ENCODE assay signal across 1 cellular context in the genomic region with DNA sequence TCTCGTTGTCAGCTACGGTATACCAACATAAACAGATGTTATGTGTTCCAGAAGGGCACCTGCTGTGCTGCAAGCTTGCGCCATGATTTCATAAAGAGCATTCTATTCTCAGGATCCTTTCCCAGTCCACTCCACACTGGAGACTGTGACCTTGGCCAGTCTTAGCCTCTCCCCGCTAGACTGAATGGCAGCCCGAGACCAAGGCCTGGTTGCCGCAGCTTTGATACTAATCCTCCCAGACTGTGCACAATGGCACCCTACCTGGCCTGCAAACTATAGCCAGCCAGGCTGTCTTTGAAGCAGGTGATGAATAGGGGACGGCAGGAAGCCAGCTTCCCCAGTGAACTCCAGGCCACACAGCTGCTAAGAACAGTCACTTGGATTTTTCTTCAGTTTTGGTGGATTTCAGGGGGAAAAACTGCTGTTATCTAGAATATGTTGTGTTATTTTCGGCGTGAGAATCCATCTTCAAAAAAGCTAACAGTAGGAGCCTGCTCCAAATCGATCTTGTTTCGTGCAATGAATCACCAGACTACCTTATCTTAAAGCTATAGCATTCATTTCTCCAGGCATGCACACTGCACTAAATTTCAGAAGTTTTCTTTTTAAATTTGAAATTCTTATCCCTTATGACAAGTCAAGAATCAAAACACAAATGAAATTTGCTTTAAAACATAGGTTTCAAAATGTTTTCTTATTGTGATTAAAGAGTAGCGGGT.
TF ChIP-seq lines count a peak whose summit lies in the region.

No MANE protein-coding gene starts in this region.

TF ChIP-seq in neural cell, 6 proteins besides CTCF, POLR2A, EP300 and RAD21 (continued from another document):
- TF ChIP-seq, protein P1, sequence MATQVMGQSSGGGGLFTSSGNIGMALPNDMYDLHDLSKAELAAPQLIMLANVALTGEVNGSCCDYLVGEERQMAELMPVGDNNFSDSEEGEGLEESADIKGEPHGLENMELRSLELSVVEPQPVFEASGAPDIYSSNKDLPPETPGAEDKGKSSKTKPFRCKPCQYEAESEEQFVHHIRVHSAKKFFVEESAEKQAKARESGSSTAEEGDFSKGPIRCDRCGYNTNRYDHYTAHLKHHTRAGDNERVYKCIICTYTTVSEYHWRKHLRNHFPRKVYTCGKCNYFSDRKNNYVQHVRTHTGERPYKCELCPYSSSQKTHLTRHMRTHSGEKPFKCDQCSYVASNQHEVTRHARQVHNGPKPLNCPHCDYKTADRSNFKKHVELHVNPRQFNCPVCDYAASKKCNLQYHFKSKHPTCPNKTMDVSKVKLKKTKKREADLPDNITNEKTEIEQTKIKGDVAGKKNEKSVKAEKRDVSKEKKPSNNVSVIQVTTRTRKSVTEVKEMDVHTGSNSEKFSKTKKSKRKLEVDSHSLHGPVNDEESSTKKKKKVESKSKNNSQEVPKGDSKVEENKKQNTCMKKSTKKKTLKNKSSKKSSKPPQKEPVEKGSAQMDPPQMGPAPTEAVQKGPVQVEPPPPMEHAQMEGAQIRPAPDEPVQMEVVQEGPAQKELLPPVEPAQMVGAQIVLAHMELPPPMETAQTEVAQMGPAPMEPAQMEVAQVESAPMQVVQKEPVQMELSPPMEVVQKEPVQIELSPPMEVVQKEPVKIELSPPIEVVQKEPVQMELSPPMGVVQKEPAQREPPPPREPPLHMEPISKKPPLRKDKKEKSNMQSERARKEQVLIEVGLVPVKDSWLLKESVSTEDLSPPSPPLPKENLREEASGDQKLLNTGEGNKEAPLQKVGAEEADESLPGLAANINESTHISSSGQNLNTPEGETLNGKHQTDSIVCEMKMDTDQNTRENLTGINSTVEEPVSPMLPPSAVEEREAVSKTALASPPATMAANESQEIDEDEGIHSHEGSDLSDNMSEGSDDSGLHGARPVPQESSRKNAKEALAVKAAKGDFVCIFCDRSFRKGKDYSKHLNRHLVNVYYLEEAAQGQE (IDR thresholded peaks at IDR 0.05; ENCODE audit: borderline replicate concordance): no peak
- TF ChIP-seq SMC3 (conservative IDR thresholded peaks at IDR 0.05; ENCODE audit: poor library complexity): no peak
